ENCODE assay signal across 15 cellular contexts in genomic region chrX:38282044-38282443, GRCh38. TPM values are rescaled to one million over a fixed set of nuclear protein-coding genes. Genes with fewer than 3 reads are reported as not detected.
A peak's percentile ranks its signal among the peaks of the same experiment; 100 is the strongest.
DNase-seq lines count a peak whose midpoint lies in the region; ATAC-seq, FAIRE-seq and TF ChIP-seq lines count a peak whose summit lies in the region.
"Had no signal": no experiment of that assay in that cellular context is flagged by ENCODE, and none has a peak within 500 bp of the region (broad histone marks: within the 10 kb centered on the region; RNA-seq: fewer than 3 reads in every experiment).

No MANE protein-coding gene starts in this region.

- H3K36me3 ChIP-seq in pancreas, result no peaks in the 10 kb centered on the region

- peak; percentile 18 for DNase-seq in DMS 273 (lab: John Stamatoyannopoulos, UW; ENCODE audit: unreplicated experiment)
- DNase-seq in DMS 273 treated with DMSO at 0.1 percent for 48 hours (lab: John Stamatoyannopoulos, UW), result no peak
- DNase-seq in fibroblast of the aortic adventitia (ENCODE audit: low read depth), result peak; percentile 50
- DNase-seq in pancreas, result no peak
- DNase-seq in stimulated activated CD4-positive, alpha-beta T cell treated with anti-CD3 and anti-CD28 coated beads, Interleukin-15, amount 100 ng/mL, for 24 hours, result no peak
- no peak for DNase-seq in NCI-H446 treated with DMSO at 0.1 percent for 48 hours (lab: John Stamatoyannopoulos, UW)
- DNase-seq in COLO668 (lab: John Stamatoyannopoulos, UW; ENCODE audit: unreplicated experiment), result no peak
- DNase-seq: activated B cell treated with CpG ODN at 0.5 μM for 24 hours; immature natural killer cell; NCI-H2029 treated with DMSO at 0.1 percent for 48 hours; stimulated activated CD4-positive, alpha-beta T cell treated with anti-CD3 and anti-CD28 coated beads, Interleukin-2, amount 100 ng/mL, for 48 hours had no signal

- no peaks in the 10 kb centered on the region for H3K27me3 ChIP-seq in pancreas

- peak in 2 of 4 donors; percentile 34 to 56 for ATAC-seq in pancreas

- H3K4me1 ChIP-seq in pancreas, result no peaks in the 10 kb centered on the region

- peak; percentile 41 for TF ChIP-seq CTCF in WI38 (IDR thresholded peaks at IDR 0.05; ENCODE audit: low read depth, low read length)
- peak; percentile 77 for TF ChIP-seq CTCF in fibroblast of the aortic adventitia (IDR thresholded peaks at IDR 0.05; ENCODE audit: insufficient read depth, low read length)
- no peak for TF ChIP-seq CTCF in pancreas (IDR thresholded peaks at IDR 0.05)

- no peaks in the 10 kb centered on the region for H3K9me3 ChIP-seq in pancreas

- no peak overlapping the region for H3K4me3 ChIP-seq in WI38 (ENCODE audit: low read depth, low read length)
- H3K4me3 ChIP-seq in fibroblast of the aortic adventitia (ENCODE audit: low read depth, low read length), result no peak overlapping the region
- H3K4me3 ChIP-seq in pancreas, result no peak overlapping the region

- WGBS in pancreas, 2 donors, result 38 to 61% methylated on average over 1 of the region's 1 CpG

- intact Hi-C loops in pancreas (cut with DNase I), result no loop called here

- no peak overlapping the region for H3K27ac ChIP-seq in pancreas
- H3K27ac ChIP-seq: 22Rv1, RWPE1 had no signal

- peak; percentile 20 for FAIRE-seq in pancreas (lab: Jason Lieb, UNC)
- FAIRE-seq: GM19239 had no signal

RNA-seq across cellular contexts. Expression of gene RPGR, which starts 45.3 kb away (rescaled TPM):
- total RNA-seq in fibroblast of the aortic adventitia (ENCODE audit: low replicate concordance) (8.6 and 25.0 TPM in 2 replicates), pancreas (1 to 10 TPM; 4.2 to 7.7 (median 4.8) TPM)
- 10 to 100 TPM; 14.2 to 14.7 TPM for polyA plus RNA-seq in pancreas

Comparison
In these comparisons a context has a peak if more than half of its experiments do, and no peak if none do; other contexts are left out.
1. DNase-seq: peak in DMS 273 (single experiment) and fibroblast of the aortic adventitia (single experiment); none in DMS 273 treated with DMSO at 0.1 percent for 48 hours (single experiment), pancreas (0 of 6), stimulated activated CD4-positive, alpha-beta T cell treated with anti-CD3 and anti-CD28 coated beads, Interleukin-15, amount 100 ng/mL, for 24 hours (single experiment), NCI-H446 treated with DMSO at 0.1 percent for 48 hours (single experiment) and COLO668 (single experiment).
2. CTCF ChIP-seq: peak in WI38 (single experiment) and fibroblast of the aortic adventitia (single experiment); none in pancreas (0 of 4).